ENCODE assay signal across 10 cellular contexts in genomic region chr20:3694864-3695263, GRCh38. TPM values are rescaled to one million over a fixed set of nuclear protein-coding genes. Genes with fewer than 3 reads are reported as not detected.
"Had no signal": no experiment of that assay in that cellular context is flagged by ENCODE, and none has a peak within 500 bp of the region (broad histone marks: within the 10 kb centered on the region; RNA-seq: fewer than 3 reads in every experiment).

No MANE protein-coding gene starts in this region.

- H3K4me3 Mint-ChIP-seq: HFFc6 had no signal

- H2AFZ ChIP-seq: GM23248 had no signal

- H3K9me3 ChIP-seq: HAP-1 had no signal

- H3K9me3 Mint-ChIP-seq: HFFc6 had no signal

- H3K27ac ChIP-seq: GM23248, HL-60 had no signal

- DNase-seq: GM23248, GOT3, H7, HFFc6, IMR-90 had no signal

- H3K9ac ChIP-seq: GM23248 had no signal

- H3K36me3 ChIP-seq: HAP-1 had no signal

- ATAC-seq: HCT116 had no signal

- H3K4me3 ChIP-seq: GM23248, HAP-1 had no signal

- H3K27ac Mint-ChIP-seq: HFFc6 had no signal

- H3K4me1 ChIP-seq: HAP-1 had no signal

RNA-seq across cellular contexts. Expression of gene ADAM33, which starts 13.1 kb away (rescaled TPM):
- total RNA-seq: H4, HT1080 had no signal

RNA-seq across cellular contexts. Expression of gene SIGLEC1, which starts 17.5 kb away (rescaled TPM):
- total RNA-seq: GM23248, H4, H7, HFFc6, HT1080, IMR-90 had no signal
- polyA plus RNA-seq: GM23248, IMR-90 had no signal

RNA-seq across cellular contexts. Expression of gene GFRA4, which starts 31.7 kb away (rescaled TPM):
- total RNA-seq: GM23248, H4, H7, HFFc6, HT1080, IMR-90 had no signal
- polyA plus RNA-seq: GM23248, IMR-90 had no signal

RNA-seq across cellular contexts. Expression of gene HSPA12B, which starts 37.6 kb away (rescaled TPM):
- total RNA-seq: GM23248, HFFc6, HT1080, IMR-90 had no signal
- polyA plus RNA-seq: IMR-90 had no signal
